ENCODE assay signal across 9 cellular contexts in the genomic region with DNA sequence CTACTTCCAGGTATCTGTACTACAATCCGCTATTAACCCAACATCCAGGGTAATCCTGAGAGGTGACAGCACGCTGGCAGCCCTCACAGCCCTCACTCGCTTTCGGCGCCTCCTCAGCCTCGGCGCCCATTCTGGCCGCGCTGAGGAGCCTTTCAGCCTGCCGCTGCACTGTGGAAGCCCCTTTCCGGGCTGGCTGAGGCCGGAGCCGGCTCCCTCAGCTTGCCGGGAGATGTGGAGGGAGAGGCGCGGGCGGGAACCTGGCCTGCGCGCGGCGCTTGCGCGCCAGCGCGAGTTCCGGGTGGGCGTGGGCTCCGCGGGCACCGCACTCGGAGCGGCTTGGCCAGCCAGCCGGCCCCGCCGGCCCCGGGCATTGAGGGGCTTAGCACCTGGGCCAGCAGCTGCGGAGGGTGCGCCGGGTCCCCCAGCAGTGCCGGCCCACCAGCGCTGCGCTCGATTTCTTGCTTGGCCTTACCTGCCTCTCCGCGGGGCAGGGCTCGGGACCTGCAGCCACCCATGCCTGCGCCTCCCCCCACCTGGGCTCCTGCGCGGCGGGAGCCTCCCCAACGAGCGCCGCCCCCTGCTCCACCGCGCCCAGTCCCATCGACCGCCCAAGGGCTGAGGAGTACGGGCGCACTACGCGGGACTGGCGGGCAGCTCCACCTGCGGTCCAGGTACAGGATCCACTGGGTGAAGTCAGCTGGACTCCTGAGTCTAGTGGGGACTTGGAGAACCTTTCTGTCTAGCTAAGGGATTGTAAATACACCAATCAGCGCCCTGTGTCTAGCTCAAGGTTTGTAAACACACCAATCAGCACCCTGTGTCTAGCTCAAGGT.
DNase-seq lines count a peak whose midpoint lies in the region; ATAC-seq and TF ChIP-seq lines count a peak whose summit lies in the region.
"Had no signal": no experiment of that assay in that cellular context is flagged by ENCODE, and none has a peak within 500 bp of the region (broad histone marks: within the 10 kb centered on the region; RNA-seq: fewer than 3 reads in every experiment).

No MANE protein-coding gene starts in this region.

- POLR2A ChIA-PET in SK-N-SH (lab: Yijun Ruan, JAX): no interaction called here

- no peak for TF ChIP-seq EP300 in SK-N-SH (IDR thresholded peaks at IDR 0.05; ENCODE audit: borderline replicate concordance in 1 of 2, low read depth in 1 of 2, low read length in 1 of 2)

- H3K4me3 Mint-ChIP-seq in natural killer cell treated with Interleukin-12 subunit alpha and Interleukin-12 subunit beta and Interleukin-15 and Interleukin-18, amount 100 ng/mL, for 72 hours: no peak overlapping the region

- ATAC-seq in GM19395 (IDR thresholded peaks at IDR 0.05; ENCODE audit: unreplicated experiment): peak; percentile 79
- peak; percentile 55 to 66 for ATAC-seq in natural killer cell treated with Interleukin-12 subunit alpha and Interleukin-12 subunit beta and Interleukin-15 and Interleukin-18, amount 100 ng/mL, for 72 hours
- no peak for ATAC-seq in HG03521 (IDR thresholded peaks at IDR 0.05; ENCODE audit: unreplicated experiment)
- no peak for ATAC-seq in HG03565 (IDR thresholded peaks at IDR 0.05; ENCODE audit: unreplicated experiment)

- no peaks in the 10 kb centered on the region for H3K9me2 ChIP-seq in SK-N-SH

- H3K4me2 ChIP-seq in SK-N-SH: peak overlapping the region; percentile 76

- H3K79me2 ChIP-seq in SK-N-SH (ENCODE audit: insufficient read depth): no peaks in the 10 kb centered on the region

- H3K36me3 Mint-ChIP-seq in natural killer cell treated with Interleukin-12 subunit alpha and Interleukin-12 subunit beta and Interleukin-15 and Interleukin-18, amount 100 ng/mL, for 72 hours: no peaks in the 10 kb centered on the region

- no peak overlapping the region; a peak in 1 of 4 replicates for H3K27ac ChIP-seq in SK-N-SH (ENCODE audit: low read depth in 2 of 2, low read length in 1 of 2)
- H3K27ac ChIP-seq: epithelial cell of prostate had no signal

- H3K27me3 ChIP-seq in SK-N-SH (ENCODE audit: insufficient read depth): no peaks in the 10 kb centered on the region

- peaks cover 7% of the 10 kb centered on the region for H3F3A ChIP-seq in SK-N-SH (replicated peaks; ENCODE audit: insufficient read depth)

- H3K9me3 ChIP-seq in SK-N-SH: no peaks in the 10 kb centered on the region; the same call in 1 of the 2 replicates

- H3K27me3 Mint-ChIP-seq in natural killer cell treated with Interleukin-12 subunit alpha and Interleukin-12 subunit beta and Interleukin-15 and Interleukin-18, amount 100 ng/mL, for 72 hours: peaks cover 17 to 20% of the 10 kb centered on the region in 2 donors

- WGBS in SK-N-SH (ENCODE audit: low lambda C conversion rate): 39% methylated on average over 25 of the region's 64 CpGs

- no peak for TF ChIP-seq CTCF in SK-N-SH (IDR thresholded peaks at IDR 0.05)
- no peak for TF ChIP-seq CTCF in epithelial cell of proximal tubule (conservative IDR thresholded peaks at IDR 0.05; ENCODE audit: low read depth, low read length)

- no peaks in the 10 kb centered on the region; a peak in 1 of 4 replicates for H3K4me1 ChIP-seq in SK-N-SH (ENCODE audit: control insufficient read depth in 1 of 2, insufficient read depth in 2 of 2, low read depth in 1 of 2, low read length in 1 of 2)

- DNase-seq in SK-N-SH: peak; percentile 71
- no peak for DNase-seq in epithelial cell of proximal tubule (ENCODE audit: low read depth)
- no peak for DNase-seq in natural killer cell treated with Interleukin-12 subunit alpha and Interleukin-12 subunit beta and Interleukin-15 and Interleukin-18, amount 100 ng/mL, for 72 hours (ENCODE audit: low spot score)
- DNase-seq in HUDEP-2 (lab: John Stamatoyannopoulos, UW; ENCODE audit: unreplicated experiment in 76 of 76): no peak
- no peak for DNase-seq in SK-N-DZ (ENCODE audit: low spot score)

- no peaks in the 10 kb centered on the region for H4K20me1 ChIP-seq in SK-N-SH (ENCODE audit: insufficient read depth)

- H3K27ac Mint-ChIP-seq in natural killer cell treated with Interleukin-12 subunit alpha and Interleukin-12 subunit beta and Interleukin-15 and Interleukin-18, amount 100 ng/mL, for 72 hours: no peak overlapping the region

- H2AFZ ChIP-seq in SK-N-SH (ENCODE audit: low read depth): peak overlapping the region; percentile 89; the same call in 1 of the 2 replicates

- H3K4me3 ChIP-seq in SK-N-SH (ENCODE audit: low read depth in 2 of 2, low read length in 1 of 2) (peak overlapping the region; percentile 55 to 59), epithelial cell of proximal tubule (ENCODE audit: low read depth, low read length) (peak overlapping the region; percentile 57)

- no peaks in the 10 kb centered on the region for H3K4me1 Mint-ChIP-seq in natural killer cell treated with Interleukin-12 subunit alpha and Interleukin-12 subunit beta and Interleukin-15 and Interleukin-18, amount 100 ng/mL, for 72 hours (ENCODE audit: low read depth in 2 of 2)

- H3K9me3 Mint-ChIP-seq in natural killer cell treated with Interleukin-12 subunit alpha and Interleukin-12 subunit beta and Interleukin-15 and Interleukin-18, amount 100 ng/mL, for 72 hours: no peaks in the 10 kb centered on the region

- no peak overlapping the region for H3K9ac ChIP-seq in SK-N-SH

- CTCF ChIA-PET in SK-N-SH (lab: Yijun Ruan, JAX): interaction anchor here (1.1 to 1.9 kb wide), 4 partner anchors 25 to 1131 kb away, joined by 3 to 7 read pairs (median 4); a partner anchor contains a TSS

- no peaks in the 10 kb centered on the region for H3K36me3 ChIP-seq in SK-N-SH (replicated peaks in 1 of 2; ENCODE audit: control insufficient read depth in 1 of 2, insufficient read depth in 2 of 2, low read length in 1 of 2)

- no peak for TF ChIP-seq RAD21 in SK-N-SH (IDR thresholded peaks at IDR 0.05; ENCODE audit: low read length)

TF ChIP-seq in SK-N-SH, 30 proteins besides CTCF, POLR2A, EP300 and RAD21:
- TF ChIP-seq NRF1 (IDR thresholded peaks at IDR 0.05; ENCODE audit: low read depth, low read length) (peak; percentile 71), ELF1 (IDR thresholded peaks at IDR 0.05) (0 out of 2 replicates have a peak, but pooled peaks have one; percentile 44), SMC3 (IDR thresholded peaks at IDR 0.05; ENCODE audit: low read depth, low read length) (no peak), GABPA (IDR thresholded peaks at IDR 0.05; ENCODE audit: low read depth) (no peak)
- TF ChIP-seq, protein P1, sequence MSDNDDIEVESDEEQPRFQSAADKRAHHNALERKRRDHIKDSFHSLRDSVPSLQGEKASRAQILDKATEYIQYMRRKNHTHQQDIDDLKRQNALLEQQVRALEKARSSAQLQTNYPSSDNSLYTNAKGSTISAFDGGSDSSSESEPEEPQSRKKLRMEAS (IDR thresholded peaks at IDR 0.05; ENCODE audit: low read depth): no peak
- TF ChIP-seq, protein P2, sequence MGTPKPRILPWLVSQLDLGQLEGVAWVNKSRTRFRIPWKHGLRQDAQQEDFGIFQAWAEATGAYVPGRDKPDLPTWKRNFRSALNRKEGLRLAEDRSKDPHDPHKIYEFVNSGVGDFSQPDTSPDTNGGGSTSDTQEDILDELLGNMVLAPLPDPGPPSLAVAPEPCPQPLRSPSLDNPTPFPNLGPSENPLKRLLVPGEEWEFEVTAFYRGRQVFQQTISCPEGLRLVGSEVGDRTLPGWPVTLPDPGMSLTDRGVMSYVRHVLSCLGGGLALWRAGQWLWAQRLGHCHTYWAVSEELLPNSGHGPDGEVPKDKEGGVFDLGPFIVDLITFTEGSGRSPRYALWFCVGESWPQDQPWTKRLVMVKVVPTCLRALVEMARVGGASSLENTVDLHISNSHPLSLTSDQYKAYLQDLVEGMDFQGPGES (IDR thresholded peaks at IDR 0.05; ENCODE audit: low read depth, low read length): no peak
- TF ChIP-seq, protein P3, sequence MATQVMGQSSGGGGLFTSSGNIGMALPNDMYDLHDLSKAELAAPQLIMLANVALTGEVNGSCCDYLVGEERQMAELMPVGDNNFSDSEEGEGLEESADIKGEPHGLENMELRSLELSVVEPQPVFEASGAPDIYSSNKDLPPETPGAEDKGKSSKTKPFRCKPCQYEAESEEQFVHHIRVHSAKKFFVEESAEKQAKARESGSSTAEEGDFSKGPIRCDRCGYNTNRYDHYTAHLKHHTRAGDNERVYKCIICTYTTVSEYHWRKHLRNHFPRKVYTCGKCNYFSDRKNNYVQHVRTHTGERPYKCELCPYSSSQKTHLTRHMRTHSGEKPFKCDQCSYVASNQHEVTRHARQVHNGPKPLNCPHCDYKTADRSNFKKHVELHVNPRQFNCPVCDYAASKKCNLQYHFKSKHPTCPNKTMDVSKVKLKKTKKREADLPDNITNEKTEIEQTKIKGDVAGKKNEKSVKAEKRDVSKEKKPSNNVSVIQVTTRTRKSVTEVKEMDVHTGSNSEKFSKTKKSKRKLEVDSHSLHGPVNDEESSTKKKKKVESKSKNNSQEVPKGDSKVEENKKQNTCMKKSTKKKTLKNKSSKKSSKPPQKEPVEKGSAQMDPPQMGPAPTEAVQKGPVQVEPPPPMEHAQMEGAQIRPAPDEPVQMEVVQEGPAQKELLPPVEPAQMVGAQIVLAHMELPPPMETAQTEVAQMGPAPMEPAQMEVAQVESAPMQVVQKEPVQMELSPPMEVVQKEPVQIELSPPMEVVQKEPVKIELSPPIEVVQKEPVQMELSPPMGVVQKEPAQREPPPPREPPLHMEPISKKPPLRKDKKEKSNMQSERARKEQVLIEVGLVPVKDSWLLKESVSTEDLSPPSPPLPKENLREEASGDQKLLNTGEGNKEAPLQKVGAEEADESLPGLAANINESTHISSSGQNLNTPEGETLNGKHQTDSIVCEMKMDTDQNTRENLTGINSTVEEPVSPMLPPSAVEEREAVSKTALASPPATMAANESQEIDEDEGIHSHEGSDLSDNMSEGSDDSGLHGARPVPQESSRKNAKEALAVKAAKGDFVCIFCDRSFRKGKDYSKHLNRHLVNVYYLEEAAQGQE (IDR thresholded peaks at IDR 0.05; ENCODE audit: low read depth, low read length): no peak

Comparison
In these comparisons a context has a peak if more than half of its experiments do, and no peak if none do; other contexts are left out.
1. ATAC-seq: peak in GM19395 (single experiment) and natural killer cell treated with Interleukin-12 subunit alpha and Interleukin-12 subunit beta and Interleukin-15 and Interleukin-18, amount 100 ng/mL, for 72 hours (2 of 2); none in HG03521 (single experiment) and HG03565 (single experiment).